Comparison of ENCODE assay signal across 20 cellular contexts in genomic region chr12:74370608-74371216, GRCh38.
DNase-seq lines count a peak whose midpoint lies in the region; ATAC-seq, FAIRE-seq and TF ChIP-seq lines count a peak whose summit lies in the region.
"Had no signal": no experiment of that assay in that cellular context is flagged by ENCODE, and none has a peak within 500 bp of the region (broad histone marks: within the 10 kb centered on the region; RNA-seq: fewer than 3 reads in every experiment).

No MANE protein-coding gene starts in this region.

- no peaks in the 10 kb centered on the region for H3K27me3 ChIP-seq in K562 (ENCODE audit: control insufficient read depth in 2 of 2, insufficient read depth in 2 of 2, low read length in 2 of 2)
- no peaks in the 10 kb centered on the region for H3K27me3 ChIP-seq in right cardiac atrium (ENCODE audit: control insufficient read depth, insufficient read depth)
- H3K27me3 ChIP-seq: BE2C had no signal

- 0% methylated on average over 2 of the region's 2 CpGs for WGBS in K562 (ENCODE audit: insufficient coverage, low coverage, missing lambda C conversion rate)
- 39% methylated on average over 2 of the region's 2 CpGs for WGBS in right cardiac atrium

- H3K27me3 Mint-ChIP-seq in immature natural killer cell (ENCODE audit: low read depth in 3 of 3): peaks cover 0 to 3% (median 2%) of the 10 kb centered on the region in 3 donors

- no TSS peak for BruUV-seq in K562 (replicated peaks; lab: Mats Ljungman, UMichigan)

- ATAC-seq in K562 (no peak), right cardiac atrium (peak; percentile 35 to 70)
- ATAC-seq: SK-N-SH treated with all-trans-retinoic acid at 6 μM for 48 hours had no signal

- no peaks in the 10 kb centered on the region for H4K20me1 ChIP-seq in K562 (replicated peaks; ENCODE audit: control insufficient read depth, insufficient read depth, low read length)

- no peak overlapping the region for H3K27ac ChIP-seq in K562 (ENCODE audit: extremely low read depth, low read depth, low read length)
- H3K27ac ChIP-seq in right cardiac atrium (ENCODE audit: low read length): no peak overlapping the region

- no peak for TF ChIP-seq CTCF in K562 (IDR thresholded peaks at IDR 0.05 in 2 of 3, conservative IDR thresholded peaks at IDR 0.05 in 1 of 3; ENCODE audit: insufficient read depth in 2 of 3, low read depth in 1 of 3, low read length in 3 of 3)

- H3K4me3 Mint-ChIP-seq in immature natural killer cell: no peak overlapping the region
- H3K4me3 Mint-ChIP-seq: H9 had no signal

- no peak for TF ChIP-seq EP300 in K562 (IDR thresholded peaks at IDR 0.05; ENCODE audit: low read length)

- no peak for TF ChIP-seq POLR2A in H54 (IDR thresholded peaks at IDR 0.05; ENCODE audit: low read depth, low read length)
- TF ChIP-seq POLR2A in K562 (conservative IDR thresholded peaks at IDR 0.05): no peak

- H3K4me3 ChIP-seq in K562 (no peak overlapping the region), right cardiac atrium (ENCODE audit: low read length) (no peak overlapping the region)

- no peak overlapping the region for H3K9ac ChIP-seq in K562 (ENCODE audit: insufficient read depth in 1 of 2, low read depth in 2 of 2, low read length in 2 of 2)

- H3K4me1 Mint-ChIP-seq in immature natural killer cell: no peaks in the 10 kb centered on the region

- H2AFZ ChIP-seq in K562 (ENCODE audit: low read depth, low read length): no peak overlapping the region

- H3K36me3 Mint-ChIP-seq in immature natural killer cell: no peaks in the 10 kb centered on the region

- FAIRE-seq in H54 (lab: Jason Lieb, UNC) (peak; percentile 68), K562 (lab: Jason Lieb, UNC) (no peak)
- FAIRE-seq: D721Med, HTR-8/SVneo had no signal

- H3K4me1 ChIP-seq in K562 (replicated peaks in 1 of 2; ENCODE audit: control insufficient read depth in 2 of 2, insufficient read depth in 2 of 2, low read length in 2 of 2) (no peaks in the 10 kb centered on the region), right cardiac atrium (ENCODE audit: control insufficient read depth, insufficient read depth, low read length) (no peaks in the 10 kb centered on the region)
- H3K4me1 ChIP-seq: BE2C had no signal

- H3K4me2 ChIP-seq in K562 (ENCODE audit: insufficient read depth, low read length): no peak overlapping the region

- CTCF ChIA-PET in K562 (lab: Yijun Ruan, JAX; ENCODE audit: low intra/inter-chr PET ratio): no interaction called here
- CTCF ChIA-PET in HEK293T (lab: Yijun Ruan, JAX): no interaction called here

- TF ChIP-seq RAD21 in K562 (CRISPR knock-in tag; conservative IDR thresholded peaks at IDR 0.05 in 1 of 2, IDR thresholded peaks at IDR 0.05 in 1 of 2): no peak

- no peaks in the 10 kb centered on the region for H3K36me3 ChIP-seq in K562 (ENCODE audit: control insufficient read depth, insufficient read depth, low read length)
- H3K36me3 ChIP-seq: BE2C had no signal

- POLR2A ChIA-PET in K562 (lab: Yijun Ruan, JAX) (interaction anchor here (0.6 kb wide), 1 partner anchor 215 kb away, joined by 3 read pairs; no protein-coding TSS in a partner anchor), HEK293T (lab: Yijun Ruan, JAX) (no interaction called here)

- H3K27ac Mint-ChIP-seq in immature natural killer cell: no peak overlapping the region
- H3K27ac Mint-ChIP-seq: H9 had no signal

- H3K9me3 Mint-ChIP-seq in immature natural killer cell: no peaks in the 10 kb centered on the region
- H3K9me3 Mint-ChIP-seq: H9 had no signal

- in situ Hi-C loops in K562 (cut with MboI): no loop called here

- DNase-seq in A172 (ENCODE audit: low spot score) (peak; percentile 38), H54 (ENCODE audit: insufficient read length, low spot score) (no peak), K562 (ENCODE audit: extremely low read depth in 1 of 4, low spot score in 3 of 4) (no peak), right cardiac atrium (no peak), immature natural killer cell (no peak), NOMO-1 (lab: John Stamatoyannopoulos, UW; ENCODE audit: unreplicated experiment in 2 of 2) (no peak), HEK293T (ENCODE audit: extremely low spot score) (no peak)
- no peak for DNase-seq in stimulated activated CD4-positive, alpha-beta T cell treated with anti-CD3 and anti-CD28 coated beads, Interleukin-2, amount 100 ng/mL, for 24 hours
- DNase-seq: BE2C, DMS79, H9, NCI-H1694, NCI-H2081 treated with DMSO at 0.1 percent for 48 hours, NCI-H2171 treated with DMSO at 0.1 percent for 48 hours, NCI-H446, NCI-H526, SIG-M5 had no signal

- H3K9me1 ChIP-seq in K562 (ENCODE audit: control insufficient read depth, insufficient read depth, low read length): no peaks in the 10 kb centered on the region

- no peaks in the 10 kb centered on the region for H3K79me2 ChIP-seq in K562 (ENCODE audit: control insufficient read depth, insufficient read depth, low read length)

- intact Hi-C loops in K562 (cut with micrococcal nuclease): no loop called here
- intact Hi-C loops in right cardiac atrium (cut with DNase I): no loop called here

- no peaks in the 10 kb centered on the region for H3K9me3 ChIP-seq in K562 (replicated peaks; ENCODE audit: control insufficient read depth, insufficient read depth, low read depth, low read length)
- H3K9me3 ChIP-seq in right cardiac atrium (ENCODE audit: control insufficient read depth, low read length): no peaks in the 10 kb centered on the region
- H3K9me3 ChIP-seq: BE2C had no signal

TF ChIP-seq in K562, 482 proteins besides CTCF, POLR2A, EP300 and RAD21:
- TF ChIP-seq ATF3 (IDR thresholded peaks at IDR 0.05): peak; percentile 34; the same call in 1 of the 2 replicates
- no peak for TF ChIP-seq ATF3 (CRISPR knock-in tag; conservative IDR thresholded peaks at IDR 0.05)
- TF ChIP-seq ATF4 (CRISPR knock-in tag; IDR thresholded peaks at IDR 0.05): 0 out of 2 replicates have a peak, but pooled peaks have one; percentile 43
- no peak for TF ChIP-seq BMI1 (IDR thresholded peaks at IDR 0.05; ENCODE audit: low read length)
- no peak for TF ChIP-seq CEBPG (CRISPR knock-in tag; IDR thresholded peaks at IDR 0.05)
- TF ChIP-seq CEBPG (tag; conservative IDR thresholded peaks at IDR 0.05 in 1 of 2, IDR thresholded peaks at IDR 0.05 in 1 of 2): peak; percentile 83 to 89

TF ChIP-seq in HEK293T, 16 proteins besides CTCF, POLR2A, EP300 and RAD21:
- TF ChIP-seq ELF4 (IDR thresholded peaks at IDR 0.05): no peak
- TF ChIP-seq NFRKB (IDR thresholded peaks at IDR 0.05): no peak
- no peak for TF ChIP-seq SUZ12 (IDR thresholded peaks at IDR 0.05)
- no peak for TF ChIP-seq PKNOX1 (IDR thresholded peaks at IDR 0.05)
- no peak for TF ChIP-seq FOXA1 (IDR thresholded peaks at IDR 0.05)
- TF ChIP-seq LEF1 (IDR thresholded peaks at IDR 0.05; ENCODE audit: borderline replicate concordance): no peak
- no peak for TF ChIP-seq FOXK2 (IDR thresholded peaks at IDR 0.05)
- no peak for TF ChIP-seq FOXM1 (IDR thresholded peaks at IDR 0.05; ENCODE audit: borderline replicate concordance)
- TF ChIP-seq BHLHE40 (IDR thresholded peaks at IDR 0.05; ENCODE audit: borderline replicate concordance): no peak
- no peak for TF ChIP-seq L3MBTL2 (conservative IDR thresholded peaks at IDR 0.05)
- TF ChIP-seq CTBP1 (IDR thresholded peaks at IDR 0.05; ENCODE audit: borderline replicate concordance): no peak
- no peak for TF ChIP-seq SP1 (IDR thresholded peaks at IDR 0.05)
- TF ChIP-seq HDGF (IDR thresholded peaks at IDR 0.05; ENCODE audit: borderline replicate concordance): no peak
- TF ChIP-seq ZNF384 (IDR thresholded peaks at IDR 0.05): no peak
- no peak for TF ChIP-seq ARNT (IDR thresholded peaks at IDR 0.05)
- no peak for TF ChIP-seq TARDBP (IDR thresholded peaks at IDR 0.05)
TF ChIP-seq in HEK293T: peak in this region for 0.
